Comparison of ENCODE assay signal across 31 cellular contexts in the genomic region with DNA sequence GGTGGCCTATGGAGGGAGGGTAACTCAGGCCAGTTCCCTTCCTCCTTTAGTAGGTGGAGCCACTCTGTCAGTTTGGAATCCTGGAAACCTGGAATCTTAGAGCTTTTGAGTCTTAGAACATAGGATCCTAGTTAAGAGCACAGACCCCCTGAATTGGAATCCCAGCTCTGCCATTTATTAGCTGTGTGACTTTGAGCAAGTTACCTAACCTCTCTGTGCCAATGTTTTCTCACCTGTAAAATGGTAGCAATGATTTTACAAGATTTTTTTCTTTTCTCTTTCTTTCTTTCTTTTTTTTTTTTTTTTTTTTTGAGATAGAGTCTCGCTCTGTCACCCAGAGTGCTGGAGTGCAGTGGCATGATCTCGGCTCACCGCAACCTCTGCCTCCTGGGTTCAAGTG. TPM values are rescaled to one million over a fixed set of nuclear protein-coding genes. Genes with fewer than 3 reads are reported as not detected.
"Had no signal": no experiment of that assay in that cellular context is flagged by ENCODE, and none has a peak within 500 bp of the region (broad histone marks: within the 10 kb centered on the region; RNA-seq: fewer than 3 reads in every experiment).

No MANE protein-coding gene starts in this region.

- H3K4me3 ChIP-seq: colonic mucosa, coronary artery, dorsolateral prefrontal cortex, esophagus muscularis mucosa, esophagus squamous epithelium, gastrocnemius medialis, gastroesophageal sphincter, heart left ventricle, heart right ventricle had no signal

- H3K4me1 ChIP-seq: colonic mucosa, foreskin keratinocyte had no signal

- ATAC-seq: effector memory CD8-positive, alpha-beta T cell; esophagus mucosa; foreskin keratinocyte; gastrocnemius medialis; gastroesophageal sphincter; heart left ventricle; heart right ventricle had no signal

- FAIRE-seq: colon, endometrium, endothelial cell of umbilical vein, frontal cortex had no signal

- H3K36me3 ChIP-seq: colonic mucosa, esophagus muscularis mucosa, esophagus squamous epithelium, gastrocnemius medialis, gastroesophageal sphincter, heart left ventricle, heart right ventricle had no signal

- DNase-seq: colonic mucosa; cortex of kidney; dermis blood vessel endothelial cell; dorsolateral prefrontal cortex; effector CD4-positive, alpha-beta T cell; effector CD8-positive, alpha-beta T cell; effector memory CD4-positive, alpha-beta T cell; effector memory CD8-positive, alpha-beta T cell; endodermal cell; erythroblast; esophagus squamous epithelium; foreskin fibroblast; foreskin keratinocyte; foreskin melanocyte; gastrocnemius medialis; glutamatergic neuron; head of caudate nucleus; heart left ventricle; heart right ventricle had no signal

- H3K27ac ChIP-seq: colonic mucosa, coronary artery, dorsolateral prefrontal cortex, epithelial cell of prostate, esophagus muscularis mucosa, esophagus squamous epithelium, foreskin keratinocyte, gastrocnemius medialis, gastroesophageal sphincter, heart left ventricle, heart right ventricle had no signal

- H3K9me3 ChIP-seq: colonic mucosa, esophagus muscularis mucosa, esophagus squamous epithelium, gastrocnemius medialis, gastroesophageal sphincter, heart left ventricle, heart right ventricle had no signal

RNA-seq across cellular contexts. Expression of a gene that starts 17.1 kb away (rescaled TPM):
- total RNA-seq: dermis blood vessel endothelial cell, dermis microvascular lymphatic vessel endothelial cell, endothelial cell of umbilical vein, fibroblast of villous mesenchyme, gastrocnemius medialis, glomerular endothelial cell had no signal
- polyA plus RNA-seq: endothelial cell of umbilical vein, foreskin keratinocyte had no signal
